Comparison of ENCODE assay signal across 8 cellular contexts in the genomic region with DNA sequence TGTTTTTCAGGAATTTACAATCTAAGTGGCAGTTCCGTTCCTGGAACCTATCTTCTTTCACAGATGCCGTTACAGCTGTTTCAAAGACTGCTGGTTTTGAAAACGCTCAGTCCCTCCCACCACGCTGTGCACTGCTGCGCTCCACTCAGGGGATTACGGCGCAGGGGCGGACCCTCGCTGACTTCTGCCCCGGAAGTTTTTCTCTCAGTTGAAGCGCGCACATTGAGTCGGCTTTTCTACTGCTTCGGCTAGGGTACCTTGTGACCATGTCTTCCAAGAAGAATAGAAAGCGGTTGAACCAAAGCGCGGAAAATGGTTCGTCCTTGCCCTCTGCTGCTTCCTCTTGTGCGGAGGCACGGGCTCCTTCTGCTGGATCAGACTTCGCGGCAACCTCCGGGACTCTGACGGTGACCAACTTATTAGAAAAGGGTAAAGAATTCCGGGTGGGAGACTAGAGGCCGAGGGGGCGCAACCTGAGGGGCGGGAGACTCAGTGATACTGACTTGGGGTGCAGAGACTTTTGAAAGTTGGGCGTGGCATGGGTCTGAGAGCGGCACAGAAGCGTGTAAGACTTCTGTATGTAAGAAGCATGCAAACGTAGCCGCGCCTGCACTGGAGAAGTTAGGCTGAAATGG. TPM values are rescaled to one million over a fixed set of nuclear protein-coding genes. Genes with fewer than 3 reads are reported as not detected.
DNase-seq lines count a peak whose midpoint lies in the region; ATAC-seq and TF ChIP-seq lines count a peak whose summit lies in the region.

No MANE protein-coding gene starts in this region.

- peak; percentile 97 for ATAC-seq in HG02678 (IDR thresholded peaks at IDR 0.05; ENCODE audit: unreplicated experiment)
- peak; percentile 98 to 99 (median 99) for ATAC-seq in heart left ventricle

- no peaks in the 10 kb centered on the region for H3K36me3 ChIP-seq in adipocyte (ENCODE audit: control insufficient read depth, insufficient read depth, low read length, severe bottlenecking)
- H3K36me3 ChIP-seq in heart left ventricle = peaks cover 0 to 6% (median 0%) of the 10 kb centered on the region in 9 donors

- no peaks in the 10 kb centered on the region for H3K27me3 ChIP-seq in adipocyte (replicated peaks; ENCODE audit: control insufficient read depth, insufficient read depth, low read length)
- no peaks in the 10 kb centered on the region for H3K27me3 ChIP-seq in heart left ventricle

- TF ChIP-seq CTCF in GM12865 (IDR thresholded peaks at IDR 0.05; ENCODE audit: insufficient read depth, low read depth, low read length, missing control alignments) = no peak
- TF ChIP-seq CTCF in heart left ventricle (IDR thresholded peaks at IDR 0.05) = peak in 1 of 12 donors; percentile 5

- DNase-seq in GM12865 (ENCODE audit: low read depth) = peak; percentile 91
- DNase-seq in NCI-H128 (lab: John Stamatoyannopoulos, UW; ENCODE audit: unreplicated experiment) = peak; percentile 41
- peak; percentile 56 to 75 for DNase-seq in SW 1271 (lab: John Stamatoyannopoulos, UW)
- peak; percentile 91 for DNase-seq in adipocyte (ENCODE audit: low read depth)
- DNase-seq in heart left ventricle = peak; percentile 83 to 89 (median 87)
- DNase-seq in posterior cingulate gyrus = peak; percentile 85 to 98 (median 90)
- DNase-seq in ureter (ENCODE audit: low spot score) = peak; percentile 86

- H3K4me3 ChIP-seq in GM12865 (ENCODE audit: low read depth, low read length) (peak overlapping the region; percentile 79), adipocyte (ENCODE audit: low read length) (peak overlapping the region; percentile 98), heart left ventricle (peak overlapping the region; percentile 68 to 95 (median 85))

- H3K9ac ChIP-seq in adipocyte (ENCODE audit: low read length) = peak overlapping the region; percentile 93

- WGBS in heart left ventricle, 4 donors = 0% methylated on average over 33 to 34 of the region's 34 CpGs

- H3K4me1 ChIP-seq in adipocyte (ENCODE audit: control insufficient read depth, insufficient read depth, low read length) (peaks cover 24% of the 10 kb centered on the region), heart left ventricle (peaks cover 0 to 21% (median 12%) of the 10 kb centered on the region in 12 donors)

- intact Hi-C loops in heart left ventricle (cut with DNase I) (loop anchor here in 8 of 10 donors (2.0 to 10.0 kb wide), 9 partner anchors 96 to 1342 kb away; a partner anchor contains a TSS), posterior cingulate gyrus (cut with DNase I) (loop anchor here (5.0 kb wide), 2 partner anchors 96 to 191 kb away; a partner anchor contains a TSS)

- peak overlapping the region; percentile 62 to 86 (median 77) for H3K27ac ChIP-seq in heart left ventricle

- TF ChIP-seq POLR2A in heart left ventricle (IDR thresholded peaks at IDR 0.05) = no peak

- H3K9me3 ChIP-seq in adipocyte (ENCODE audit: control insufficient read depth, low read length) = no peaks in the 10 kb centered on the region
- no peaks in the 10 kb centered on the region for H3K9me3 ChIP-seq in heart left ventricle

RNA-seq across cellular contexts. Expression of a gene that starts 0.6 kb away (rescaled TPM):
- total RNA-seq in heart left ventricle = 10 to 100 TPM in 6 of 9 donors, 1 to 10 TPM in 3; 6.7 to 19.8 (median 15.1) TPM
- 10 to 100 TPM in 1 of 2 donors, 1 to 10 TPM in 1; 6.9 to 22.5 TPM for polyA plus RNA-seq in heart left ventricle
- total RNA-seq in ureter = 9.2 TPM

Comparison
In these comparisons a context has a peak if more than half of its experiments do, and no peak if none do; other contexts are left out.
1. Peak in every context shown above with its lines: DNase-seq, ATAC-seq, H3K4me3 ChIP-seq and H3K27ac ChIP-seq.
2. DNase-seq: peak in every context shown above with its lines; median percentile 91 in GM12865; 91 in adipocyte; 90 in posterior cingulate gyrus; 87 in heart left ventricle; 86 in ureter; 66 in SW 1271; 41 in NCI-H128.